Comparison of ENCODE assay signal across 2 cellular contexts in the genomic region with DNA sequence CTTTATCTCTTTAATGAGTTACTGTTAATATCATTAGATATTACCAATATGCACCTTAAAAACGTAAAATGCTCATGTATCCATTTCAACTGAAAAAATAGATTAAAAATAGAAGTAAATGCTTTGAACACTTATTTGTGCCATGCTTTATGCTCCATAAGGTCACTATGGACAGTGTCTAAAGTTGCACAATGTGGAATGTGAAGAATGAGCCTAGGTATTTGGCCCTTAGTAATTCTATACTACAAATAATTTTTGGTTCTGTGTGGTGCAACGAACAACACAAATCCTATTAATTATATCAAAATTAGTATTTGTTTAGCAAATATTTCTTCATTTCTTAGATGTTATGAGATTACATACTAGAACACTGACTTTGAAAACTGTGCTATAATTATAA.
TF ChIP-seq lines count a peak whose summit lies in the region.

No MANE protein-coding gene starts in this region.

TF ChIP-seq in SK-N-SH, 30 proteins besides CTCF, POLR2A, EP300 and RAD21 (continued from another document):
- TF ChIP-seq, protein P1, sequence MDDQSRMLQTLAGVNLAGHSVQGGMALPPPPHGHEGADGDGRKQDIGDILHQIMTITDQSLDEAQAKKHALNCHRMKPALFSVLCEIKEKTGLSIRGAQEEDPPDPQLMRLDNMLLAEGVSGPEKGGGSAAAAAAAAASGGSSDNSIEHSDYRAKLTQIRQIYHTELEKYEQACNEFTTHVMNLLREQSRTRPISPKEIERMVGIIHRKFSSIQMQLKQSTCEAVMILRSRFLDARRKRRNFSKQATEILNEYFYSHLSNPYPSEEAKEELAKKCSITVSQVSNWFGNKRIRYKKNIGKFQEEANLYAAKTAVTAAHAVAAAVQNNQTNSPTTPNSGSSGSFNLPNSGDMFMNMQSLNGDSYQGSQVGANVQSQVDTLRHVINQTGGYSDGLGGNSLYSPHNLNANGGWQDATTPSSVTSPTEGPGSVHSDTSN (IDR thresholded peaks at IDR 0.05) = no peak

TF ChIP-seq in SK-N-SH treated with all-trans-retinoic acid at 6 μM for 48 hours, 23 proteins besides CTCF, POLR2A, EP300 and RAD21 (continued from another document):
- TF ChIP-seq, protein P2, sequence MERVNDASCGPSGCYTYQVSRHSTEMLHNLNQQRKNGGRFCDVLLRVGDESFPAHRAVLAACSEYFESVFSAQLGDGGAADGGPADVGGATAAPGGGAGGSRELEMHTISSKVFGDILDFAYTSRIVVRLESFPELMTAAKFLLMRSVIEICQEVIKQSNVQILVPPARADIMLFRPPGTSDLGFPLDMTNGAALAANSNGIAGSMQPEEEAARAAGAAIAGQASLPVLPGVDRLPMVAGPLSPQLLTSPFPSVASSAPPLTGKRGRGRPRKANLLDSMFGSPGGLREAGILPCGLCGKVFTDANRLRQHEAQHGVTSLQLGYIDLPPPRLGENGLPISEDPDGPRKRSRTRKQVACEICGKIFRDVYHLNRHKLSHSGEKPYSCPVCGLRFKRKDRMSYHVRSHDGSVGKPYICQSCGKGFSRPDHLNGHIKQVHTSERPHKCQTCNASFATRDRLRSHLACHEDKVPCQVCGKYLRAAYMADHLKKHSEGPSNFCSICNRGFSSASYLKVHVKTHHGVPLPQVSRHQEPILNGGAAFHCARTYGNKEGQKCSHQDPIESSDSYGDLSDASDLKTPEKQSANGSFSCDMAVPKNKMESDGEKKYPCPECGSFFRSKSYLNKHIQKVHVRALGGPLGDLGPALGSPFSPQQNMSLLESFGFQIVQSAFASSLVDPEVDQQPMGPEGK (CRISPR knock-in tag; IDR thresholded peaks at IDR 0.05; ENCODE audit: borderline replicate concordance) = no peak
- TF ChIP-seq ESRRG (CRISPR knock-in tag; IDR thresholded peaks at IDR 0.05) = no peak
- TF ChIP-seq BACH2 (CRISPR knock-in tag; IDR thresholded peaks at IDR 0.05; ENCODE audit: borderline replicate concordance) = no peak
- TF ChIP-seq CSDC2 (CRISPR knock-in tag; IDR thresholded peaks at IDR 0.05) = no peak
- no peak for TF ChIP-seq ZNF565 (CRISPR knock-in tag; conservative IDR thresholded peaks at IDR 0.05; ENCODE audit: low read depth)
- TF ChIP-seq ZC3H10 (CRISPR knock-in tag; IDR thresholded peaks at IDR 0.05) = no peak
- TF ChIP-seq TOX (CRISPR knock-in tag; IDR thresholded peaks at IDR 0.05; ENCODE audit: borderline replicate concordance) = no peak
- TF ChIP-seq OSR1 (CRISPR knock-in tag; IDR thresholded peaks at IDR 0.05) = no peak
- TF ChIP-seq, protein P3, sequence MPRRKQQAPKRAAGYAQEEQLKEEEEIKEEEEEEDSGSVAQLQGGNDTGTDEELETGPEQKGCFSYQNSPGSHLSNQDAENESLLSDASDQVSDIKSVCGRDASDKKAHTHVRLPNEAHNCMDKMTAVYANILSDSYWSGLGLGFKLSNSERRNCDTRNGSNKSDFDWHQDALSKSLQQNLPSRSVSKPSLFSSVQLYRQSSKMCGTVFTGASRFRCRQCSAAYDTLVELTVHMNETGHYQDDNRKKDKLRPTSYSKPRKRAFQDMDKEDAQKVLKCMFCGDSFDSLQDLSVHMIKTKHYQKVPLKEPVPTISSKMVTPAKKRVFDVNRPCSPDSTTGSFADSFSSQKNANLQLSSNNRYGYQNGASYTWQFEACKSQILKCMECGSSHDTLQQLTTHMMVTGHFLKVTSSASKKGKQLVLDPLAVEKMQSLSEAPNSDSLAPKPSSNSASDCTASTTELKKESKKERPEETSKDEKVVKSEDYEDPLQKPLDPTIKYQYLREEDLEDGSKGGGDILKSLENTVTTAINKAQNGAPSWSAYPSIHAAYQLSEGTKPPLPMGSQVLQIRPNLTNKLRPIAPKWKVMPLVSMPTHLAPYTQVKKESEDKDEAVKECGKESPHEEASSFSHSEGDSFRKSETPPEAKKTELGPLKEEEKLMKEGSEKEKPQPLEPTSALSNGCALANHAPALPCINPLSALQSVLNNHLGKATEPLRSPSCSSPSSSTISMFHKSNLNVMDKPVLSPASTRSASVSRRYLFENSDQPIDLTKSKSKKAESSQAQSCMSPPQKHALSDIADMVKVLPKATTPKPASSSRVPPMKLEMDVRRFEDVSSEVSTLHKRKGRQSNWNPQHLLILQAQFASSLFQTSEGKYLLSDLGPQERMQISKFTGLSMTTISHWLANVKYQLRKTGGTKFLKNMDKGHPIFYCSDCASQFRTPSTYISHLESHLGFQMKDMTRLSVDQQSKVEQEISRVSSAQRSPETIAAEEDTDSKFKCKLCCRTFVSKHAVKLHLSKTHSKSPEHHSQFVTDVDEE (CRISPR knock-in tag; IDR thresholded peaks at IDR 0.05) = no peak
- no peak for TF ChIP-seq GLIS3 (CRISPR knock-in tag; IDR thresholded peaks at IDR 0.05)
- TF ChIP-seq, protein P4, sequence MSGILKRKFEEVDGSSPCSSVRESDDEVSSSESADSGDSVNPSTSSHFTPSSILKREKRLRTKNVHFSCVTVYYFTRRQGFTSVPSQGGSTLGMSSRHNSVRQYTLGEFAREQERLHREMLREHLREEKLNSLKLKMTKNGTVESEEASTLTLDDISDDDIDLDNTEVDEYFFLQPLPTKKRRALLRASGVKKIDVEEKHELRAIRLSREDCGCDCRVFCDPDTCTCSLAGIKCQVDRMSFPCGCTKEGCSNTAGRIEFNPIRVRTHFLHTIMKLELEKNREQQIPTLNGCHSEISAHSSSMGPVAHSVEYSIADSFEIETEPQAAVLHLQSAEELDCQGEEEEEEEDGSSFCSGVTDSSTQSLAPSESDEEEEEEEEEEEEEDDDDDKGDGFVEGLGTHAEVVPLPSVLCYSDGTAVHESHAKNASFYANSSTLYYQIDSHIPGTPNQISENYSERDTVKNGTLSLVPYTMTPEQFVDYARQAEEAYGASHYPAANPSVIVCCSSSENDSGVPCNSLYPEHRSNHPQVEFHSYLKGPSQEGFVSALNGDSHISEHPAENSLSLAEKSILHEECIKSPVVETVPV (CRISPR knock-in tag; IDR thresholded peaks at IDR 0.05) = no peak
- TF ChIP-seq ISL1 (CRISPR knock-in tag; IDR thresholded peaks at IDR 0.05) = no peak
